Comparison of ENCODE assay signal across 8 cellular contexts in genomic region chr4:54217642-54218486, GRCh38. TPM values are rescaled to one million over a fixed set of nuclear protein-coding genes. Genes with fewer than 3 reads are reported as not detected.
DNase-seq lines count a peak whose midpoint lies in the region; ATAC-seq and TF ChIP-seq lines count a peak whose summit lies in the region.

No MANE protein-coding gene starts in this region.

- H3K4me3 ChIP-seq in dorsolateral prefrontal cortex: peak overlapping the region; percentile 26 to 73 (median 55)

- H3K4me1 Mint-ChIP-seq in activated CD4-positive, alpha-beta T cell treated with anti-CD3 and anti-CD28 coated beads for 36 hours: peaks cover 3% of the 10 kb centered on the region

- peak; percentile 83 to 97 (median 92) for TF ChIP-seq CTCF in dorsolateral prefrontal cortex (IDR thresholded peaks at IDR 0.05 in 54 of 56, conservative IDR thresholded peaks at IDR 0.05 in 2 of 56; ENCODE audit: low read depth in 1 of 56, partially characterized antibody in 56 of 56)

- POLR2A ChIA-PET in activated CD4-positive, alpha-beta T cell treated with anti-CD3 and anti-CD28 coated beads for 36 hours (lab: Charles Lee): no interaction called here

- peaks cover 0 to 41% (median 0%) of the 10 kb centered on the region in 45 donors for H3K27me3 ChIP-seq in dorsolateral prefrontal cortex

- no peaks in the 10 kb centered on the region for H3K9me3 Mint-ChIP-seq in activated CD4-positive, alpha-beta T cell treated with anti-CD3 and anti-CD28 coated beads for 36 hours (ENCODE audit: low read depth)

- DNase-seq in SIG-M5 treated with dmso at 0.1 percent for 504 hours (lab: John Stamatoyannopoulos, UW; ENCODE audit: unreplicated experiment) (peak; percentile 59), SIG-M5 (lab: John Stamatoyannopoulos, UW) (no peak), NCI-H345 (lab: John Stamatoyannopoulos, UW) (peak; percentile 77), dorsolateral prefrontal cortex (peak in 8 of 10 donors; percentile 42 to 77 (median 62)), left lobe of liver (ENCODE audit: low spot score) (peak; percentile 71)
- DNase-seq in activated CD4-positive, alpha-beta T cell treated with anti-CD3 and anti-CD28 coated beads for 36 hours: peak; percentile 68
- DNase-seq in stimulated activated CD4-positive, alpha-beta T cell treated with anti-CD3 and anti-CD28 coated beads, Interleukin-4, amount 100 ng/mL, for 4 hours: peak; percentile 32 to 38

- no peak overlapping the region for H3K27ac Mint-ChIP-seq in activated CD4-positive, alpha-beta T cell treated with anti-CD3 and anti-CD28 coated beads for 36 hours

- peak overlapping the region; percentile 45 for H3K4me3 Mint-ChIP-seq in activated CD4-positive, alpha-beta T cell treated with anti-CD3 and anti-CD28 coated beads for 36 hours

- peaks cover 27% of the 10 kb centered on the region for H3K27me3 Mint-ChIP-seq in activated CD4-positive, alpha-beta T cell treated with anti-CD3 and anti-CD28 coated beads for 36 hours

- peak overlapping the region in 3 of 59 donors; percentile 4 to 23 (median 11) for H3K27ac ChIP-seq in dorsolateral prefrontal cortex

- intact Hi-C loops in activated CD4-positive, alpha-beta T cell treated with anti-CD3 and anti-CD28 coated beads for 36 hours (cut with DNase I, micrococcal nuclease): loop anchor here (1.0 to 5.0 kb wide), 3 partner anchors 288 to 1021 kb away; no protein-coding TSS in a partner anchor
- intact Hi-C loops in dorsolateral prefrontal cortex (cut with DNase I): loop anchor here (2.0 to 10.0 kb wide), 4 partner anchors 123 to 511 kb away; no protein-coding TSS in a partner anchor

- ATAC-seq in HG03280 (IDR thresholded peaks at IDR 0.05; ENCODE audit: unreplicated experiment) (peak; percentile 74), left lobe of liver (peak; percentile 99)
- ATAC-seq in activated CD4-positive, alpha-beta T cell treated with anti-CD3 and anti-CD28 coated beads for 36 hours: peak; percentile 89

- CTCF ChIA-PET in activated CD4-positive, alpha-beta T cell treated with anti-CD3 and anti-CD28 coated beads for 36 hours (lab: Charles Lee): interaction anchor here (0.6 to 8.4 kb wide), 13 partner anchors 10 to 511 kb away, joined by 3 to 107 read pairs (median 4); no protein-coding TSS in a partner anchor

- no peaks in the 10 kb centered on the region for H3K36me3 Mint-ChIP-seq in activated CD4-positive, alpha-beta T cell treated with anti-CD3 and anti-CD28 coated beads for 36 hours (ENCODE audit: low read depth)

RNA-seq across cellular contexts. Expression of gene PDGFRA, which starts 11.2 kb away (rescaled TPM):
- not detected for total RNA-seq in activated CD4-positive, alpha-beta T cell treated with anti-CD3 and anti-CD28 coated beads for 36 hours
- total RNA-seq in dorsolateral prefrontal cortex (10 to 100 TPM; 12.0 to 72.7 (median 27.3) TPM), left lobe of liver (15.5 TPM)

Comparison
In these comparisons a context has a peak if more than half of its experiments do, and no peak if none do; other contexts are left out.
1. RNA of gene PDGFRA, which starts 11.2 kb away (total RNA-seq): 12.0 to 72.7 TPM in dorsolateral prefrontal cortex and 15.5 TPM in left lobe of liver (single experiment); not detected in activated CD4-positive, alpha-beta T cell treated with anti-CD3 and anti-CD28 coated beads for 36 hours; every median in the first group is over 10 times any median in the second.
2. Peak in every context shown above with its lines, with median percentiles within 50 percentile points of each other: ATAC-seq.